11 cellular contexts compared by ENCODE assay signal in genomic region chr19:38061294-38061693, GRCh38.
DNase-seq lines count a peak whose midpoint lies in the region; ATAC-seq and TF ChIP-seq lines count a peak whose summit lies in the region.
"Had no signal": no experiment of that assay in that cellular context is flagged by ENCODE, and none has a peak within 500 bp of the region (broad histone marks: within the 10 kb centered on the region; RNA-seq: fewer than 3 reads in every experiment).

No MANE protein-coding gene starts in this region.

- peaks cover 0 to 19% (median 17%) of the 10 kb centered on the region in 7 donors for H3K4me1 Mint-ChIP-seq in naive thymus-derived CD4-positive, alpha-beta T cell

- 0 out of 2 replicates have a peak, but pooled peaks cover 2% of the 10 kb centered on the region for H3K36me3 ChIP-seq in Karpas-422 (ENCODE audit: insufficient read depth, low read length)
- H3K36me3 ChIP-seq in mammary epithelial cell (ENCODE audit: insufficient read depth, low read length): no peaks in the 10 kb centered on the region
- H3K36me3 ChIP-seq in naive thymus-derived CD4-positive, alpha-beta T cell (ENCODE audit: control insufficient read depth in 2 of 3, insufficient read depth in 3 of 3, low read length in 3 of 3): no peaks in the 10 kb centered on the region
- H3K36me3 ChIP-seq in transverse colon: no peaks in the 10 kb centered on the region

- intact Hi-C loops in mammary epithelial cell (cut with micrococcal nuclease): no loop called here
- intact Hi-C loops in naive thymus-derived CD4-positive, alpha-beta T cell (cut with micrococcal nuclease): no loop called here
- intact Hi-C loops in transverse colon (cut with DNase I; ENCODE audit: low total_unique reads): loop anchor here (5.0 kb wide), 1 partner anchor 99 kb away; no protein-coding TSS in a partner anchor

- BruUV-seq in mammary epithelial cell (replicated peaks; lab: Mats Ljungman, UMichigan): no TSS peak

- dilution Hi-C loops in mammary epithelial cell (cut with HindIII; ENCODE audit: low sequenced_read_pairs): loop anchor here (5.0 kb wide), 1 partner anchor 41 kb away; no protein-coding TSS in a partner anchor

- peaks cover 0 to 2% (median 0%) of the 10 kb centered on the region in 5 donors for H3K36me3 Mint-ChIP-seq in naive thymus-derived CD4-positive, alpha-beta T cell

- 79% methylated on average over 7 of the region's 7 CpGs for WGBS in mammary epithelial cell (ENCODE audit: low coverage, missing lambda C conversion rate)
- WGBS in transverse colon (ENCODE audit: low coverage in 1 of 2), 2 donors: 87 to 92% methylated on average over 2 to 7 of the region's 7 CpGs

- H3K79me2 ChIP-seq in Karpas-422 (ENCODE audit: low read length) (peaks cover 79% of the 10 kb centered on the region), mammary epithelial cell (ENCODE audit: insufficient read depth, low read length) (peaks cover 8% of the 10 kb centered on the region)

- no peak for TF ChIP-seq CTCF in mammary epithelial cell (conservative IDR thresholded peaks at IDR 0.05 in 1 of 2, IDR thresholded peaks at IDR 0.05 in 1 of 2; ENCODE audit: extremely low read depth in 1 of 2, insufficient read depth in 1 of 2, low read depth in 1 of 2, low read length in 2 of 2)
- TF ChIP-seq CTCF in transverse colon (IDR thresholded peaks at IDR 0.05): no peak

- no peak for TF ChIP-seq EP300 in transverse colon (IDR thresholded peaks at IDR 0.05; ENCODE audit: low read depth)

- peaks cover 92% of the 10 kb centered on the region for H3K4me1 ChIP-seq in Karpas-422 (ENCODE audit: low read length)
- peaks cover 10% of the 10 kb centered on the region for H3K4me1 ChIP-seq in mammary epithelial cell (ENCODE audit: insufficient read depth, low read length)
- H3K4me1 ChIP-seq in naive thymus-derived CD4-positive, alpha-beta T cell (ENCODE audit: control insufficient read depth in 2 of 2, insufficient read depth in 2 of 2, low read length in 2 of 2): peaks cover 0 to 9% of the 10 kb centered on the region in 2 donors
- peaks cover 0 to 32% (median 12%) of the 10 kb centered on the region in 4 donors for H3K4me1 ChIP-seq in transverse colon

- in situ Hi-C loops in mammary epithelial cell (cut with MboI; ENCODE audit: low sequenced_read_pairs in 2 of 2) (no loop called here), G401 (cut with HindIII; ENCODE audit: low sequenced_read_pairs) (no loop called here), transverse colon (cut with MboI; ENCODE audit: low pct_ligation_motif_present in 1 of 4, low pct_unique_long_range_greater_than_20kb in 1 of 4, low sequenced_read_pairs in 3 of 4) (no loop called here)

- CTCF ChIA-PET in mammary epithelial cell (lab: Charles Lee; ENCODE audit: low non-redundant PET): no interaction called here
- CTCF ChIA-PET in naive thymus-derived CD4-positive, alpha-beta T cell (lab: Charles Lee): no interaction called here

- H3K4me2 ChIP-seq in Karpas-422 (ENCODE audit: low read depth, low read length, poor library complexity, severe bottlenecking): no peak overlapping the region
- H3K4me2 ChIP-seq in mammary epithelial cell (ENCODE audit: insufficient read depth, low read depth, low read length): no peak overlapping the region

- H3K27me3 Mint-ChIP-seq in naive thymus-derived CD4-positive, alpha-beta T cell: no peaks in the 10 kb centered on the region

- H3K9ac ChIP-seq in Karpas-422 (ENCODE audit: low read length): no peak overlapping the region
- no peak overlapping the region for H3K9ac ChIP-seq in mammary epithelial cell (ENCODE audit: insufficient read depth, low read length)

- DNase-seq in DMS 273 (lab: John Stamatoyannopoulos, UW; ENCODE audit: unreplicated experiment): peak; percentile 72
- DNase-seq in Karpas-422: no peak
- DNase-seq in mammary epithelial cell: peak; percentile 42
- no peak for DNase-seq in naive thymus-derived CD4-positive, alpha-beta T cell
- no peak for DNase-seq in activated naive CD4-positive, alpha-beta T cell treated with anti-CD3 and anti-CD28 coated beads, Interleukin-2, amount 50 U/mL, for 16 hours
- no peak for DNase-seq in G401 (ENCODE audit: low spot score)
- no peak for DNase-seq in transverse colon
- DNase-seq in SHP77 treated with DMSO at 0.1 percent for 48 hours (lab: John Stamatoyannopoulos, UW): no peak
- DNase-seq: activated gamma-delta T cell treated with Interleukin-2 at 50 U/mL for 16 hours, KBM-7, NCI-H526 had no signal

- H3K27me3 ChIP-seq in Karpas-422 (ENCODE audit: low read length) (no peaks in the 10 kb centered on the region), mammary epithelial cell (ENCODE audit: insufficient read depth, low read length) (no peaks in the 10 kb centered on the region), transverse colon (no peaks in the 10 kb centered on the region)
- no peaks in the 10 kb centered on the region for H3K27me3 ChIP-seq in naive thymus-derived CD4-positive, alpha-beta T cell (ENCODE audit: control insufficient read depth in 2 of 2, insufficient read depth in 2 of 2, low read length in 2 of 2)

- TF ChIP-seq POLR2A in transverse colon (IDR thresholded peaks at IDR 0.05): no peak

- no peaks in the 10 kb centered on the region for H3K9me3 Mint-ChIP-seq in naive thymus-derived CD4-positive, alpha-beta T cell

- H3K9me3 ChIP-seq in Karpas-422 (ENCODE audit: low read length): no peaks in the 10 kb centered on the region
- no peaks in the 10 kb centered on the region for H3K9me3 ChIP-seq in mammary epithelial cell (replicated peaks; ENCODE audit: insufficient read depth, low read length)
- no peaks in the 10 kb centered on the region for H3K9me3 ChIP-seq in naive thymus-derived CD4-positive, alpha-beta T cell (ENCODE audit: control insufficient read depth in 2 of 3, low read length in 3 of 3)
- no peaks in the 10 kb centered on the region for H3K9me3 ChIP-seq in transverse colon

- H2AFZ ChIP-seq in Karpas-422 (ENCODE audit: low read length) (no peak overlapping the region), mammary epithelial cell (ENCODE audit: low read depth, low read length) (no peak overlapping the region)

- ATAC-seq in naive thymus-derived CD4-positive, alpha-beta T cell: no peak

- H4K20me1 ChIP-seq in Karpas-422 (ENCODE audit: insufficient read depth, low read depth, low read length) (no peaks in the 10 kb centered on the region), mammary epithelial cell (ENCODE audit: insufficient read depth, low read length) (no peaks in the 10 kb centered on the region)

- no peak overlapping the region for H3K4me3 Mint-ChIP-seq in naive thymus-derived CD4-positive, alpha-beta T cell

- POLR2A ChIA-PET in naive thymus-derived CD4-positive, alpha-beta T cell (lab: Charles Lee): no interaction called here

- peak overlapping the region; percentile 10 to 88 (median 17) for H3K27ac Mint-ChIP-seq in naive thymus-derived CD4-positive, alpha-beta T cell

- H3K9me2 ChIP-seq in Karpas-422 (replicated peaks; ENCODE audit: insufficient read depth, low read length): no peaks in the 10 kb centered on the region

- H3K4me3 ChIP-seq in Karpas-422 (ENCODE audit: low read length) (no peak overlapping the region), mammary epithelial cell (replicated peaks in 1 of 3; ENCODE audit: insufficient read depth in 1 of 3, low read depth in 2 of 3, low read length in 3 of 3) (no peak overlapping the region), transverse colon (no peak overlapping the region)
- no peak overlapping the region for H3K4me3 ChIP-seq in naive thymus-derived CD4-positive, alpha-beta T cell (ENCODE audit: low read length)

- H3K27ac ChIP-seq in Karpas-422 (ENCODE audit: low read length) (peak overlapping the region; percentile 85), mammary epithelial cell (ENCODE audit: insufficient read depth, low read depth, low read length) (no peak overlapping the region), transverse colon (no peak overlapping the region)
- no peak overlapping the region for H3K27ac ChIP-seq in naive thymus-derived CD4-positive, alpha-beta T cell (ENCODE audit: low read depth, low read length)

Comparison
In these comparisons a context has a peak if more than half of its experiments do, and no peak if none do; other contexts are left out.
1. DNase-seq: peak in DMS 273 (single experiment) and mammary epithelial cell (single experiment); none in Karpas-422 (single experiment), naive thymus-derived CD4-positive, alpha-beta T cell (0 of 9), activated naive CD4-positive, alpha-beta T cell treated with anti-CD3 and anti-CD28 coated beads, Interleukin-2, amount 50 U/mL, for 16 hours (single experiment), G401 (single experiment), transverse colon (single experiment) and SHP77 treated with DMSO at 0.1 percent for 48 hours (single experiment).